Comparison of ENCODE assay signal across 12 cellular contexts in genomic region chr19:15296353-15296752, GRCh38. TPM values are rescaled to one million over a fixed set of nuclear protein-coding genes. Genes with fewer than 3 reads are reported as not detected.
A peak's percentile ranks its signal among the peaks of the same experiment; 100 is the strongest.
DNase-seq lines count a peak whose midpoint lies in the region; ATAC-seq, FAIRE-seq and TF ChIP-seq lines count a peak whose summit lies in the region.
"Had no signal": no experiment of that assay in that cellular context is flagged by ENCODE, and none has a peak within 500 bp of the region (broad histone marks: within the 10 kb centered on the region; RNA-seq: fewer than 3 reads in every experiment).

No MANE protein-coding gene starts in this region.

- no peak for TF ChIP-seq CTCF in K562 (IDR thresholded peaks at IDR 0.05 in 2 of 3, conservative IDR thresholded peaks at IDR 0.05 in 1 of 3; ENCODE audit: insufficient read depth in 2 of 3, low read depth in 1 of 3, low read length in 3 of 3)
- no peak for TF ChIP-seq CTCF in smooth muscle cell (IDR thresholded peaks at IDR 0.05; ENCODE audit: borderline replicate concordance, insufficient read depth, poor library complexity, severe bottlenecking)
- no peak for TF ChIP-seq CTCF in GM13977 (IDR thresholded peaks at IDR 0.05; ENCODE audit: extremely low read depth, insufficient read depth, missing control alignments)

- 94% methylated on average over 7 of the region's 10 CpGs for WGBS in K562 (ENCODE audit: insufficient coverage, low coverage, missing lambda C conversion rate)
- WGBS in smooth muscle cell (ENCODE audit: low lambda C conversion rate), result 48% methylated on average over 10 of the region's 10 CpGs

- intact Hi-C loops in K562 (cut with micrococcal nuclease), result no loop called here

- no peaks in the 10 kb centered on the region for H3K9me3 Mint-ChIP-seq in IgD-negative memory B cell

- in situ Hi-C loops in K562 (cut with MboI) (no loop called here), GM13977 (cut with MboI; ENCODE audit: low pct_unique_long_range_greater_than_20kb, low sequenced_read_pairs, unreplicated experiment) (no loop called here)

- H2AFZ ChIP-seq in K562 (ENCODE audit: low read depth, low read length) (no peak overlapping the region), smooth muscle cell (ENCODE audit: low read depth) (no peak overlapping the region)

- ATAC-seq in K562 (no peak), left lobe of liver (peak; percentile 16), HG02588 (IDR thresholded peaks at IDR 0.05; ENCODE audit: unreplicated experiment) (no peak)

- peaks cover 3% of the 10 kb centered on the region for H3K9me1 ChIP-seq in K562 (ENCODE audit: control insufficient read depth, insufficient read depth, low read length)

- H3K9ac ChIP-seq in K562 (ENCODE audit: insufficient read depth in 1 of 2, low read depth in 2 of 2, low read length in 2 of 2) (0 out of 4 replicates have a peak overlapping the region, but pooled peaks of 1 of the 2 experiments have one; percentile 19), smooth muscle cell (ENCODE audit: low read depth) (peak overlapping the region; percentile 31)

- H3K4me1 Mint-ChIP-seq in IgD-negative memory B cell, result peaks cover 72 to 84% (median 73%) of the 10 kb centered on the region in 3 donors

- no peak for TF ChIP-seq POLR2A in K562 (conservative IDR thresholded peaks at IDR 0.05)

- peak overlapping the region in 2 of 3 donors; percentile 71 to 77 for H3K27ac Mint-ChIP-seq in IgD-negative memory B cell

- H3K36me3 ChIP-seq in K562 (ENCODE audit: control insufficient read depth, insufficient read depth, low read length), result peaks cover 30% of the 10 kb centered on the region; the same call in 2 of the 3 replicates
- H3K36me3 ChIP-seq in smooth muscle cell (ENCODE audit: low read depth), result no peaks in the 10 kb centered on the region

- peak overlapping the region in 1 of 4 donors; percentile 11 for H3K4me3 Mint-ChIP-seq in IgD-negative memory B cell

- no peak overlapping the region for H3K4me3 ChIP-seq in K562
- no peak overlapping the region for H3K4me3 ChIP-seq in smooth muscle cell

- TF ChIP-seq EP300 in K562 (IDR thresholded peaks at IDR 0.05; ENCODE audit: low read length), result no peak

- H3K9me3 ChIP-seq in K562 (replicated peaks; ENCODE audit: control insufficient read depth, insufficient read depth, low read depth, low read length) (no peaks in the 10 kb centered on the region), smooth muscle cell (replicated peaks; ENCODE audit: low read depth) (no peaks in the 10 kb centered on the region)

- H3K27me3 Mint-ChIP-seq in IgD-negative memory B cell, result no peaks in the 10 kb centered on the region

- CTCF ChIA-PET in K562 (lab: Yijun Ruan, JAX; ENCODE audit: low intra/inter-chr PET ratio), result no interaction called here

- no peak for TF ChIP-seq RAD21 in K562 (CRISPR knock-in tag; conservative IDR thresholded peaks at IDR 0.05 in 1 of 2, IDR thresholded peaks at IDR 0.05 in 1 of 2)

- peaks cover 77% of the 10 kb centered on the region for H4K20me1 ChIP-seq in K562 (replicated peaks; ENCODE audit: control insufficient read depth, insufficient read depth, low read length)
- H4K20me1 ChIP-seq in smooth muscle cell (ENCODE audit: low read depth), result peaks cover 100% of the 10 kb centered on the region

- H3K4me1 ChIP-seq in K562 (replicated peaks in 1 of 2; ENCODE audit: control insufficient read depth in 2 of 2, insufficient read depth in 2 of 2, low read length in 2 of 2), result peaks cover 7 to 75% of the 10 kb centered on the region in 2 experiments; a peak in 4 of 5 replicates
- H3K4me1 ChIP-seq in smooth muscle cell (ENCODE audit: low read depth), result peaks cover 44% of the 10 kb centered on the region

- BruUV-seq in K562 (replicated peaks; lab: Mats Ljungman, UMichigan), result no TSS peak

- H3K27ac ChIP-seq in K562 (ENCODE audit: extremely low read depth, low read depth, low read length) (peak overlapping the region; percentile 6; the same call in 1 of the 3 replicates), smooth muscle cell (ENCODE audit: low read depth) (peak overlapping the region; percentile 98)

- peaks cover 4% of the 10 kb centered on the region for H3K36me3 Mint-ChIP-seq in IgD-negative memory B cell

- no peak for FAIRE-seq in K562 (lab: Jason Lieb, UNC)
- FAIRE-seq: G401.6 had no signal

- H3K27me3 ChIP-seq in K562 (ENCODE audit: control insufficient read depth in 2 of 2, insufficient read depth in 2 of 2, low read length in 2 of 2) (no peaks in the 10 kb centered on the region), smooth muscle cell (ENCODE audit: low read depth) (no peaks in the 10 kb centered on the region)

- H3K4me2 ChIP-seq in K562 (ENCODE audit: insufficient read depth, low read length), result no peak overlapping the region
- peak overlapping the region; percentile 45 for H3K4me2 ChIP-seq in smooth muscle cell

- H3F3A ChIP-seq in smooth muscle cell (ENCODE audit: low read depth), result peaks cover 38% of the 10 kb centered on the region

- H3K79me2 ChIP-seq in K562 (ENCODE audit: control insufficient read depth, insufficient read depth, low read length), result peaks cover 98% of the 10 kb centered on the region
- peaks cover 100% of the 10 kb centered on the region for H3K79me2 ChIP-seq in smooth muscle cell (ENCODE audit: low read depth)

- POLR2A ChIA-PET in K562 (lab: Yijun Ruan, JAX), result interaction anchor here (1.0 to 6.8 kb wide), 2 partner anchors 7 to 13 kb away, joined by 3 to 34 read pairs; no protein-coding TSS in a partner anchor

- DNase-seq in K562 (ENCODE audit: extremely low read depth in 1 of 4, low spot score in 3 of 4) (no peak), left lobe of liver (ENCODE audit: low spot score) (no peak), smooth muscle cell (lab: John Stamatoyannopoulos, UW; ENCODE audit: unreplicated experiment) (no peak), SHP77 (lab: John Stamatoyannopoulos, UW) (no peak), NCI-H187 treated with DMSO at 0.1 percent for 48 hours (lab: John Stamatoyannopoulos, UW) (no peak), GM13977 (ENCODE audit: low spot score) (no peak)
- DNase-seq: effector memory CD4-positive, alpha-beta T cell; NCI-H2171 treated with DMSO at 0.1 percent for 48 hours; stimulated activated CD4-positive, alpha-beta T cell treated with anti-CD3 and anti-CD28 coated beads, Interleukin-12 subunit alpha, Interleukin-12 subunit beta, amount 100 ng/mL, for 4 hours had no signal

TF ChIP-seq in K562, 482 proteins besides CTCF, POLR2A, EP300 and RAD21 (continues in another document):
- TF ChIP-seq ZNF655 (CRISPR knock-in tag; IDR thresholded peaks at IDR 0.05) (no peak), ZNF644 (tag; IDR thresholded peaks at IDR 0.05; ENCODE audit: low read depth) (no peak), GTF3C2 (IDR thresholded peaks at IDR 0.05; ENCODE audit: borderline replicate concordance, extremely low read depth, insufficient read length) (no peak)

RNA-seq across cellular contexts. Expression of gene BRD4, which starts 36.0 kb away (rescaled TPM):
- polyA plus RNA-seq in IgD-negative memory B cell (20.5 TPM), K562 (2011; rRNA removed) (8.9 and 11.0 TPM in 2 replicates), K562 (2014; fragmentation: Illumina TruSeq; extraction: Trizol) (35.3 and 43.4 TPM in 2 replicates), K562 (2014; fragmentation: Nextera tagmentation; extraction: Ambion mirVana) (1 to 10 TPM; 1.8 to 5.4 TPM), K562 (2014; rRNA removed) (23.3 and 24.3 TPM in 2 replicates), smooth muscle cell (102 and 105 TPM in 2 replicates)
- total RNA-seq in K562 (2011; cell fraction: chromatin; rRNA removed; ENCODE audit: low replicate concordance), result 157 and 305 TPM in 2 replicates
- 129 and 134 TPM in 2 replicates for total RNA-seq in K562 (2011; cell fraction: nucleolus; rRNA removed)
- 133 and 164 TPM in 2 replicates for total RNA-seq in K562 (2011; cell fraction: nucleoplasm; rRNA removed)
- total RNA-seq in K562 (2014; rRNA removed) (15.6 and 24.0 TPM in 2 replicates), K562 (2014; rRNA removed; fragmentation: Illumina TruSeq; extraction: Trizol) (11.3 and 13.0 TPM in 2 replicates), K562 (2015; rRNA removed; fragmentation: Illumina TruSeq; extraction: Trizol) (16.1 and 18.2 TPM in 2 replicates), K562 (2021) (93.7 and 105 TPM in 2 replicates), left lobe of liver (46.1 TPM), smooth muscle cell (16.1 and 24.1 TPM in 2 replicates)
- polyA plus RNA-seq in K562 (2011; cell fraction: cytosol; rRNA removed), result 5.8 and 8.4 TPM in 2 replicates
- 36.9 and 48.9 TPM in 2 replicates for polyA plus RNA-seq in K562 (2011; cell fraction: nucleus; rRNA removed)
- 61.3 and 74.1 TPM in 2 replicates for polyA plus RNA-seq in K562 (2012)
- 14.6 and 17.9 TPM in 2 replicates for polyA minus RNA-seq in K562 (2011; rRNA and poly(A)+ RNA removed)
- polyA minus RNA-seq in K562 (2011; cell fraction: cytosol; rRNA and poly(A)+ RNA removed), result 36.5 and 50.1 TPM in 2 replicates
- polyA minus RNA-seq in K562 (2011; cell fraction: nucleus; rRNA and poly(A)+ RNA removed), result 35.0 and 50.0 TPM in 2 replicates
